24 cellular contexts compared by ENCODE assay signal in the genomic region with DNA sequence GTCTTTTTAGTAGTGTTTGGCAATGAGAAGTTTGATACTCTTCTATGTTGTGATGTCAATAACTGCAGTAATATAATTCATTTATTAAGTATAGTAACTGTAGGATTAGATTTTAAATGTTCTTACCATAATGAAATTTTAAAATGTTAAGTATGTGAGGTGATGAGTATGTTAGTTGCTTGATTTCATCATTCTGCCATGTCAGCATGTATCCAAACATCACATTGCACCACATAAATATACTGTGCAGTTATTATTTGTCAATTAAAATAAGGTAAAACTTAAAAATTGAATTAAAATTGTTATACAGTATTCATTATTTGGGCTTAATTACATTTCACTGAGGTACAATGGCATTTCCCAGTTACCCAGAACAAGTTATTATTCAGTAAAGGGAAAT.
DNase-seq lines count a peak whose midpoint lies in the region; ATAC-seq, FAIRE-seq and TF ChIP-seq lines count a peak whose summit lies in the region.
"Had no signal": no experiment of that assay in that cellular context is flagged by ENCODE, and none has a peak within 500 bp of the region (broad histone marks: within the 10 kb centered on the region; RNA-seq: fewer than 3 reads in every experiment).

No MANE protein-coding gene starts in this region.

- TF ChIP-seq CTCF in HepG2 (CRISPR knock-in tag; IDR thresholded peaks at IDR 0.05) (no peak), right lobe of liver (IDR thresholded peaks at IDR 0.05) (no peak), K562 (IDR thresholded peaks at IDR 0.05 in 2 of 3, conservative IDR thresholded peaks at IDR 0.05 in 1 of 3; ENCODE audit: insufficient read depth in 2 of 3, low read depth in 1 of 3, low read length in 3 of 3) (no peak), pancreas (IDR thresholded peaks at IDR 0.05) (no peak), tibial nerve (IDR thresholded peaks at IDR 0.05) (no peak)

- TF ChIP-seq RAD21 in HepG2 (CRISPR knock-in tag; IDR thresholded peaks at IDR 0.05): no peak
- no peak for TF ChIP-seq RAD21 in K562 (CRISPR knock-in tag; conservative IDR thresholded peaks at IDR 0.05 in 1 of 2, IDR thresholded peaks at IDR 0.05 in 1 of 2)

- H3K9me1 ChIP-seq in K562 (ENCODE audit: control insufficient read depth, insufficient read depth, low read length): no peaks in the 10 kb centered on the region

- H3K4me3 ChIP-seq in HepG2 (replicated peaks in 1 of 3; ENCODE audit: insufficient read depth in 1 of 3, low read depth in 2 of 3, low read length in 3 of 3): no peak overlapping the region
- H3K4me3 ChIP-seq in right lobe of liver: no peak overlapping the region
- H3K4me3 ChIP-seq in K562: no peak overlapping the region
- H3K4me3 ChIP-seq in pancreas: no peak overlapping the region
- H3K4me3 ChIP-seq in tibial nerve: no peak overlapping the region
- H3K4me3 ChIP-seq: BLaER1 had no signal

- H3K36me3 ChIP-seq in HepG2 (replicated peaks in 1 of 2; ENCODE audit: control insufficient read depth in 1 of 2, insufficient read depth in 2 of 2, low read length in 2 of 2) (peaks cover 3 to 4% of the 10 kb centered on the region in 2 experiments; a peak in 2 of 5 replicates), right lobe of liver (no peaks in the 10 kb centered on the region), K562 (ENCODE audit: control insufficient read depth, insufficient read depth, low read length) (no peaks in the 10 kb centered on the region), pancreas (no peaks in the 10 kb centered on the region), tibial nerve (peaks cover 0 to 27% (median 0%) of the 10 kb centered on the region in 3 donors)
- H3K36me3 ChIP-seq: BE2C had no signal

- FAIRE-seq in HepG2 (lab: Jason Lieb, UNC): no peak
- FAIRE-seq in K562 (lab: Jason Lieb, UNC): no peak
- peak; percentile 71 for FAIRE-seq in islet of Langerhans (lab: Jason Lieb, UNC)
- peak; percentile 17 for FAIRE-seq in pancreas (lab: Jason Lieb, UNC)
- FAIRE-seq: G401.6, GM12891, GM19239 had no signal

- TF ChIP-seq POLR2A in HepG2 (IDR thresholded peaks at IDR 0.05; ENCODE audit: insufficient read depth in 1 of 2, low read depth in 2 of 2, low read length in 2 of 2) (no peak), right lobe of liver (IDR thresholded peaks at IDR 0.05) (no peak), K562 (conservative IDR thresholded peaks at IDR 0.05) (no peak), tibial nerve (IDR thresholded peaks at IDR 0.05) (no peak)

- in situ Hi-C loops in HepG2 (cut with HindIII; ENCODE audit: extremely low pct_ligation_motif_present, low pct_unique_long_range_greater_than_20kb) (no loop called here), K562 (cut with MboI) (no loop called here)

- no peaks in the 10 kb centered on the region for H4K20me1 ChIP-seq in HepG2 (ENCODE audit: insufficient read depth, low read length)
- H4K20me1 ChIP-seq in K562 (replicated peaks; ENCODE audit: control insufficient read depth, insufficient read depth, low read length): no peaks in the 10 kb centered on the region
- H4K20me1 ChIP-seq: BLaER1 had no signal

- intact Hi-C loops in HepG2 (cut with micrococcal nuclease; ENCODE audit: unreplicated experiment) (no loop called here), right lobe of liver (cut with DNase I) (no loop called here), K562 (cut with micrococcal nuclease) (no loop called here), pancreas (cut with DNase I) (no loop called here)

- no peak for TF ChIP-seq EP300 in HepG2 (IDR thresholded peaks at IDR 0.05; ENCODE audit: low read depth in 2 of 2, low read length in 2 of 2)
- TF ChIP-seq EP300 in HepG2 (CRISPR knock-in tag; IDR thresholded peaks at IDR 0.05; ENCODE audit: borderline replicate concordance): no peak
- TF ChIP-seq EP300 in K562 (IDR thresholded peaks at IDR 0.05; ENCODE audit: low read length): no peak
- no peak for TF ChIP-seq EP300 in tibial nerve (IDR thresholded peaks at IDR 0.05)

- H2AFZ ChIP-seq in HepG2 (ENCODE audit: low read length) (no peak overlapping the region), K562 (ENCODE audit: low read depth, low read length) (no peak overlapping the region)

- H3K79me2 ChIP-seq in HepG2 (ENCODE audit: insufficient read depth, low read length) (no peaks in the 10 kb centered on the region), K562 (ENCODE audit: control insufficient read depth, insufficient read depth, low read length) (no peaks in the 10 kb centered on the region)

- no peak overlapping the region for H3K4me2 ChIP-seq in HepG2 (ENCODE audit: low read depth, low read length)
- no peak overlapping the region for H3K4me2 ChIP-seq in K562 (ENCODE audit: insufficient read depth, low read length)
- H3K4me2 ChIP-seq: BLaER1 had no signal

- POLR2A ChIA-PET in HepG2 (lab: Yijun Ruan, JAX) (no interaction called here), K562 (lab: Yijun Ruan, JAX) (no interaction called here)

- DNase-seq in HepG2 (ENCODE audit: low spot score) (no peak), right lobe of liver (no peak), K562 (ENCODE audit: extremely low read depth in 1 of 4, low spot score in 3 of 4) (no peak), pancreas (no peak), tibial nerve (ENCODE audit: low spot score in 2 of 2) (no peak), NCI-H2107 (lab: John Stamatoyannopoulos, UW) (no peak), NCI-H2171 (lab: John Stamatoyannopoulos, UW) (no peak)
- DNase-seq: ACHN; BE2C; C1 segment of cervical spinal cord; CD4-positive, alpha-beta memory T cell; CD4-positive, CD25-positive, alpha-beta regulatory T cell; CD8-positive, alpha-beta memory T cell; COR-L47; DMS 273 treated with DMSO at 0.1 percent for 48 hours; DMS153; DMS79 treated with DMSO at 0.1 percent for 48 hours; GF-D8 had no signal

- H3K4me1 ChIP-seq in HepG2 (ENCODE audit: insufficient read depth, low read length) (peaks cover 10% of the 10 kb centered on the region), right lobe of liver (peaks cover 0 to 16% (median 0%) of the 10 kb centered on the region in 4 donors), K562 (replicated peaks in 1 of 2; ENCODE audit: control insufficient read depth in 2 of 2, insufficient read depth in 2 of 2, low read length in 2 of 2) (no peaks in the 10 kb centered on the region), pancreas (no peaks in the 10 kb centered on the region), tibial nerve (peaks cover 0 to 8% (median 0%) of the 10 kb centered on the region in 4 donors)
- H3K4me1 ChIP-seq: BE2C, BLaER1 had no signal

- H3K9me3 ChIP-seq in HepG2 (ENCODE audit: low read length): peaks cover 8% of the 10 kb centered on the region
- H3K9me3 ChIP-seq in right lobe of liver: no peaks in the 10 kb centered on the region
- H3K9me3 ChIP-seq in K562 (replicated peaks; ENCODE audit: control insufficient read depth, insufficient read depth, low read depth, low read length): no peaks in the 10 kb centered on the region
- H3K9me3 ChIP-seq in pancreas: no peaks in the 10 kb centered on the region
- no peaks in the 10 kb centered on the region for H3K9me3 ChIP-seq in tibial nerve
- H3K9me3 ChIP-seq: BE2C had no signal

- ATAC-seq in HepG2 (no peak), right lobe of liver (no peak), K562 (no peak), pancreas (no peak)

- H3K27me3 ChIP-seq in HepG2 (ENCODE audit: control insufficient read depth in 1 of 2, insufficient read depth in 2 of 2, low read length in 2 of 2) (no peaks in the 10 kb centered on the region), right lobe of liver (no peaks in the 10 kb centered on the region), K562 (ENCODE audit: control insufficient read depth in 2 of 2, insufficient read depth in 2 of 2, low read length in 2 of 2) (no peaks in the 10 kb centered on the region), pancreas (no peaks in the 10 kb centered on the region), tibial nerve (no peaks in the 10 kb centered on the region)
- H3K27me3 ChIP-seq: BE2C, BLaER1 had no signal

- no peak overlapping the region for H3K27ac ChIP-seq in HepG2 (ENCODE audit: extremely low read length, insufficient read depth, low read length)
- H3K27ac ChIP-seq in right lobe of liver: no peak overlapping the region
- no peak overlapping the region for H3K27ac ChIP-seq in K562 (ENCODE audit: extremely low read depth, low read depth, low read length)
- H3K27ac ChIP-seq in pancreas: no peak overlapping the region
- no peak overlapping the region for H3K27ac ChIP-seq in tibial nerve
- H3K27ac ChIP-seq: 22Rv1, BLaER1 had no signal

- H3K9ac ChIP-seq in HepG2 (ENCODE audit: insufficient read depth, low read depth, low read length) (no peak overlapping the region), K562 (ENCODE audit: insufficient read depth in 1 of 2, low read depth in 2 of 2, low read length in 2 of 2) (no peak overlapping the region)
- H3K9ac ChIP-seq: BLaER1 had no signal

- CTCF ChIA-PET in HepG2 (lab: Yijun Ruan, JAX; ENCODE audit: low intra/inter-chr PET ratio, low total read pairs) (no interaction called here), K562 (lab: Yijun Ruan, JAX; ENCODE audit: low intra/inter-chr PET ratio) (no interaction called here)

- BruUV-seq in HepG2 (replicated peaks; lab: Mats Ljungman, UMichigan) (no TSS peak), K562 (replicated peaks; lab: Mats Ljungman, UMichigan) (no TSS peak)

TF ChIP-seq in HepG2, 621 proteins besides CTCF, POLR2A, EP300 and RAD21 (continues in another document):
- TF ChIP-seq, protein P1, sequence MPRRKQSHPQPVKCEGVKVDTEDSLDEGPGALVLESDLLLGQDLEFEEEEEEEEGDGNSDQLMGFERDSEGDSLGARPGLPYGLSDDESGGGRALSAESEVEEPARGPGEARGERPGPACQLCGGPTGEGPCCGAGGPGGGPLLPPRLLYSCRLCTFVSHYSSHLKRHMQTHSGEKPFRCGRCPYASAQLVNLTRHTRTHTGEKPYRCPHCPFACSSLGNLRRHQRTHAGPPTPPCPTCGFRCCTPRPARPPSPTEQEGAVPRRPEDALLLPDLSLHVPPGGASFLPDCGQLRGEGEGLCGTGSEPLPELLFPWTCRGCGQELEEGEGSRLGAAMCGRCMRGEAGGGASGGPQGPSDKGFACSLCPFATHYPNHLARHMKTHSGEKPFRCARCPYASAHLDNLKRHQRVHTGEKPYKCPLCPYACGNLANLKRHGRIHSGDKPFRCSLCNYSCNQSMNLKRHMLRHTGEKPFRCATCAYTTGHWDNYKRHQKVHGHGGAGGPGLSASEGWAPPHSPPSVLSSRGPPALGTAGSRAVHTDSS (CRISPR knock-in tag; conservative IDR thresholded peaks at IDR 0.05): no peak

TF ChIP-seq in K562, 482 proteins besides CTCF, POLR2A, EP300 and RAD21 (continues in another document):
- TF ChIP-seq MBD2 (IDR thresholded peaks at IDR 0.05; ENCODE audit: borderline replicate concordance, low read depth) (no peak), MAFK (IDR thresholded peaks at IDR 0.05; ENCODE audit: low read length) (peak; percentile 62; the same call in 1 of the 2 replicates), MYC (IDR thresholded peaks at IDR 0.05; ENCODE audit: low read depth, low read length) (no peak), MYC (CRISPR knock-in tag; IDR thresholded peaks at IDR 0.05; ENCODE audit: borderline replicate concordance, low read depth) (no peak), SAP30 (IDR thresholded peaks at IDR 0.05; ENCODE audit: borderline replicate concordance, insufficient read depth, low read depth, low read length, poor library complexity, severe bottlenecking) (no peak), TAF9B (IDR thresholded peaks at IDR 0.05; ENCODE audit: partially characterized antibody) (no peak), ZNF143 (CRISPR knock-in tag; IDR thresholded peaks at IDR 0.05) (no peak), ZNF140 (CRISPR knock-in tag; IDR thresholded peaks at IDR 0.05) (no peak)

Comparison
In these comparisons a context has a peak if more than half of its experiments do, and no peak if none do; other contexts are left out.
1. Of the 241 proteins assayed by ChIP-seq in both HepG2 and K562: peak only in HepG2: CEBPB; only in K562: none; in both: MAFF and MAFK; in neither: 237; mixed calls (peak in some experiments, not most) for 1.